1 cellular context compared by ENCODE assay signal in the genomic region with DNA sequence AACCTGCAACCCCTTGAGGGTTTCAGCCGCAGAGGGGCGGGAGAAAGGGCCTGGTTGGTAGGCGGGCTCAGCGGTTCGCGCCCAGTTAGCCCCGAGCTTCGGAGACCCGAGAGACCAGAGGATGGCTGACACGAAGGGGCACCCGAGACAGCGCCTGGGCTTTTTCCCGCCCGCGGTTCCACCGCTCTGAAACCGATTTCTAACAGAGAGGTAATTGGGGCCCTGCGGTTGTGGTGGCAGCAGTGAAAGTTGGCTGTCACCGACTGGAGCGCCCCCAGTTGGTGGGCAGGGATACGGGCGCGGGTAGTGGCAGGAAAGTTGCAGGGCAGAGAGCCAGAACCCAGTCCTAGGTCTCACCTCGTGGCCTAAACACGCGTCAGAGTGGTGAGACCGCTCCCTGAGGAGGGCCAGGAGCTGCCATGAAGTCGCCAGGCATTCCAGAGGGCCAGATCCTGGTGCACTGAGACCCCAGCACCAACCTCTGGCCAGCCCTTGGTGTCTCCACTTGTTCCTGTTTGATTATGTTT.
TF ChIP-seq lines count a peak whose summit lies in the region.

No MANE protein-coding gene starts in this region.

TF ChIP-seq in neural cell, 6 proteins besides CTCF, POLR2A, EP300 and RAD21:
- TF ChIP-seq MXI1 (conservative IDR thresholded peaks at IDR 0.05; ENCODE audit: poor library complexity, severe bottlenecking): no peak
- TF ChIP-seq SMC3 (conservative IDR thresholded peaks at IDR 0.05; ENCODE audit: poor library complexity): no peak
- no peak for TF ChIP-seq POLR2AphosphoS5 (IDR thresholded peaks at IDR 0.05)
- TF ChIP-seq REST (IDR thresholded peaks at IDR 0.05; ENCODE audit: borderline replicate concordance): no peak
- no peak for TF ChIP-seq TAF1 (IDR thresholded peaks at IDR 0.05; ENCODE audit: low read depth)
- no peak for TF ChIP-seq EZH2 (IDR thresholded peaks at IDR 0.05; ENCODE audit: borderline replicate concordance, insufficient read depth, low read length, poor library complexity, severe bottlenecking)
